Comparison of ENCODE assay signal across 10 cellular contexts in the genomic region with DNA sequence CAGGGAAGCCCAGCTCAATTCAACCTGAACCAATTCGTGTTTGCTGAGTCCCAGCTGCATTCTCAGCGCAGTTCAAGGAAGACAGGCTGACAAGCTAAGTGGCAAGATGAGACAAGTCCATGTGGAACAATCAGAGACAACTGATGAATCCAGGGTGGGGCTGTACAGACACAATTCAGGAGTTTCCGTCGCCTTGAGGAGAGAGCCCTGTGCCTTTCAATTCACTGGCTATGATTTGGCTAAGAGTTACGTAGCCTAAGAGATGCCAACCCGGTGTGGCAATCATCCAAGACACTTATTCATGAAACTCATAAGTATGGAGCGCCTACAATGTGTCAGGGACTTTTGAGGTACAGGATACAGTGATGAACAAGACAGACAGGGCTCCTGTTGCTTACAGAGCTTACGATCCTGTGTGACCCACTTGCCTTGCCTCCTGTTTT. TPM values are rescaled to one million over a fixed set of nuclear protein-coding genes. Genes with fewer than 3 reads are reported as not detected.
DNase-seq lines count a peak whose midpoint lies in the region; ATAC-seq and TF ChIP-seq lines count a peak whose summit lies in the region.
"Had no signal": no experiment of that assay in that cellular context is flagged by ENCODE, and none has a peak within 500 bp of the region (broad histone marks: within the 10 kb centered on the region; RNA-seq: fewer than 3 reads in every experiment).

No MANE protein-coding gene starts in this region.

- H3K9me3 ChIP-seq in suprapubic skin: no peaks in the 10 kb centered on the region
- H3K9me3 ChIP-seq: psoas muscle had no signal

- no peaks in the 10 kb centered on the region for H3K36me3 ChIP-seq in suprapubic skin
- no peaks in the 10 kb centered on the region for H3K36me3 ChIP-seq in H7 (replicated peaks; ENCODE audit: control insufficient read depth, insufficient read depth, low read length)

- TF ChIP-seq POLR2A in suprapubic skin (IDR thresholded peaks at IDR 0.05): no peak

- peak overlapping the region; percentile 48 for H3K27ac ChIP-seq in suprapubic skin
- H3K27ac ChIP-seq: psoas muscle had no signal

- peaks cover 11% of the 10 kb centered on the region for H3K4me1 ChIP-seq in suprapubic skin
- H3K4me1 ChIP-seq: psoas muscle had no signal

- no peak for TF ChIP-seq EP300 in suprapubic skin (IDR thresholded peaks at IDR 0.05)

- no peaks in the 10 kb centered on the region for H3K27me3 ChIP-seq in suprapubic skin
- H3K27me3 ChIP-seq in H7 (ENCODE audit: control insufficient read depth, insufficient read depth, low read length): no peaks in the 10 kb centered on the region

- no peak for TF ChIP-seq CTCF in suprapubic skin (IDR thresholded peaks at IDR 0.05)

- H3K9me3 Mint-ChIP-seq in activated T-cell treated with anti-CD3 and anti-CD28 coated beads, Interleukin-2, amount 50 U/mL, for 4 hours: peaks cover 3% of the 10 kb centered on the region

- WGBS in suprapubic skin: 41% methylated on average over 8 of the region's 8 CpGs

- peaks cover 44% of the 10 kb centered on the region for H3K36me3 Mint-ChIP-seq in activated T-cell treated with anti-CD3 and anti-CD28 coated beads, Interleukin-2, amount 50 U/mL, for 4 hours (ENCODE audit: insufficient read depth)

- no peaks in the 10 kb centered on the region for H3K27me3 Mint-ChIP-seq in activated T-cell treated with anti-CD3 and anti-CD28 coated beads, Interleukin-2, amount 50 U/mL, for 4 hours (ENCODE audit: low read depth)

- H3K4me3 Mint-ChIP-seq in activated T-cell treated with anti-CD3 and anti-CD28 coated beads, Interleukin-2, amount 50 U/mL, for 4 hours: peak overlapping the region; percentile 70

- DNase-seq in activated effector memory CD4-positive, alpha-beta T cell treated with anti-CD3 and anti-CD28 coated beads, Interleukin-2, amount 50 U/mL, for 16 hours: peak; percentile 66
- DNase-seq in activated effector memory CD4-positive, alpha-beta T cell treated with Interleukin-2 at 50 U/mL for 16 hours: no peak
- DNase-seq in activated T-cell treated with anti-CD3 and anti-CD28 coated beads, Interleukin-2, amount 50 U/mL, for 4 hours: peak; percentile 30
- DNase-seq in suprapubic skin (ENCODE audit: low spot score in 2 of 2) (no peak), 8988T (no peak), NCI-H524 (lab: John Stamatoyannopoulos, UW) (no peak), H7 (no peak)
- DNase-seq: psoas muscle had no signal

- peak; percentile 22 for ATAC-seq in HG03457 (IDR thresholded peaks at IDR 0.05; ENCODE audit: unreplicated experiment)
- peak; percentile 65 for ATAC-seq in activated T-cell treated with anti-CD3 and anti-CD28 coated beads, Interleukin-2, amount 50 U/mL, for 4 hours
- ATAC-seq: psoas muscle had no signal

- peaks cover 95% of the 10 kb centered on the region for H3K4me1 Mint-ChIP-seq in activated T-cell treated with anti-CD3 and anti-CD28 coated beads, Interleukin-2, amount 50 U/mL, for 4 hours (ENCODE audit: low read depth)

- H3K4me3 ChIP-seq in suprapubic skin (no peak overlapping the region), H7 (ENCODE audit: insufficient read depth, low read depth, low read length) (no peak overlapping the region)
- H3K4me3 ChIP-seq: psoas muscle had no signal

RNA-seq across cellular contexts. Expression of gene ZBED2, which starts 15.5 kb away (rescaled TPM):
- 100 to 1,000 TPM; 180 to 336 (median 325) TPM for total RNA-seq in activated T-cell treated with anti-CD3 and anti-CD28 coated beads, Interleukin-2, amount 50 U/mL, for 4 hours
- total RNA-seq in suprapubic skin: 1 to 10 TPM in 3 of 4 donors, not detected in 1; 2.3 to 4.5 (median 3.8) TPM
- not detected in 2 replicates for total RNA-seq in H7 (2014; rRNA removed; shearing (Covaris generic))
- total RNA-seq: psoas muscle, ureter had no signal

Comparison
In these comparisons a context has a peak if more than half of its experiments do, and no peak if none do; other contexts are left out.
1. DNase-seq: peak in activated effector memory CD4-positive, alpha-beta T cell treated with anti-CD3 and anti-CD28 coated beads, Interleukin-2, amount 50 U/mL, for 16 hours (single experiment) and activated T-cell treated with anti-CD3 and anti-CD28 coated beads, Interleukin-2, amount 50 U/mL, for 4 hours (single experiment); none in activated effector memory CD4-positive, alpha-beta T cell treated with Interleukin-2 at 50 U/mL for 16 hours (single experiment), suprapubic skin (0 of 2), 8988T (single experiment), NCI-H524 (0 of 2) and H7 (single experiment).
2. RNA of gene ZBED2, which starts 15.5 kb away (total RNA-seq): 180 to 336 TPM in activated T-cell treated with anti-CD3 and anti-CD28 coated beads, Interleukin-2, amount 50 U/mL, for 4 hours; 2.3 to 4.5 TPM in suprapubic skin and not detected in H7; every median in the first group is over 10 times any median in the second.